In genomic region chr6:52513896-52514295, GRCh38 we compare ENCODE assay signal across 1 cellular context.
TF ChIP-seq lines count a peak whose summit lies in the region.

No MANE protein-coding gene starts in this region.

TF ChIP-seq in liver, 16 proteins besides CTCF, POLR2A, EP300 and RAD21 (continued from another document):
- TF ChIP-seq ATF3 (IDR thresholded peaks at IDR 0.05) (no peak), YY1 (IDR thresholded peaks at IDR 0.05) (no peak), JUND (IDR thresholded peaks at IDR 0.05) (no peak), ZBTB33 (IDR thresholded peaks at IDR 0.05) (no peak), HNF4G (IDR thresholded peaks at IDR 0.05) (peak; percentile 19)
TF ChIP-seq in liver: peak in this region for 4.
